Comparison of ENCODE assay signal across 1 cellular context in genomic region chr12:119630223-119630781, GRCh38.
TF ChIP-seq lines count a peak whose summit lies in the region.

No MANE protein-coding gene starts in this region.

TF ChIP-seq in HepG2, 621 proteins besides CTCF, POLR2A, EP300 and RAD21:
- TF ChIP-seq ZBTB40 (IDR thresholded peaks at IDR 0.05) = no peak
- peak; percentile 57; the same call in 1 of the 2 replicates for TF ChIP-seq ZBTB40 (CRISPR knock-in tag; IDR thresholded peaks at IDR 0.05)
- no peak for TF ChIP-seq SIX4 (CRISPR knock-in tag; IDR thresholded peaks at IDR 0.05)
